ENCODE assay signal across 9 cellular contexts in the genomic region with DNA sequence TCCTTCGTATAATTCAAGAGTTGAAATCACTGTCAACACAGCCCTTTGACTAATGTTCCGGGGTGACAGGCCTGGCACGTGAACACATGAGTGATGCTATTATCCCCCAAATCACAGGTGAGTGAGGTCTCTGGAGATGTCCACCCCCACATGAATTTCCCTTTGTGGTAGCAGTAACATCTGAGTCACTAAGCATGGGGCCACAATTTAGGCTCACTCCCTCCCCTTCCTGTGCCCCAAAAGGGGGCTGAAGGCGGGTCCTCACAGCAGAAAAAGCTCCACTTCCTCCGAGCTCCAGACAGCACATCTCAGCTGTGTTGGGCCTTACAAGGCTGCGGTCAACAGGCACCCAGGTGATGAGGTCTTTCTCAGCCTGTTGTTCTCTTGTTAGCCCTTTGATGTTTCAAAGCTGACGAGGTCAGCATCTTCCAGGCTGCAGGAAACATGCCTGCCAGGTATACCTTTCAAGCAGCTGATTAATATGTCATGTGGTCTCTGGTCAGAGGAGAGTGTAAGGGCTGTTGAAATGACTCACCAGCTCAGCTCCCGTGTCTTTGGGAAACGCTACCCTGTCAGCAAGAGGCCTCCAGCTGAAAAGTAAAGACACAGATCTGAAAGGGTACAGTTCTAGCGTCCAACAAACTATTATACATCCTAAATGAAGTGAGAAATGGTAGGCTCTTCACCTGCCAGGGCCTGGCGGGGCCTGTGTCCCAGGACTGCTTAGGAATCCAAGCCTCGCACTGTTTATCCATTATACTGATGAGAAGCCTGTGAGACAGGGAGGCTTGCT.
DNase-seq lines count a peak whose midpoint lies in the region; ATAC-seq, FAIRE-seq and TF ChIP-seq lines count a peak whose summit lies in the region.
"Had no signal": no experiment of that assay in that cellular context is flagged by ENCODE, and none has a peak within 500 bp of the region (broad histone marks: within the 10 kb centered on the region; RNA-seq: fewer than 3 reads in every experiment).

No MANE protein-coding gene starts in this region.

- 85 to 86% methylated on average over 12 of the region's 12 CpGs for WGBS in heart right ventricle, 2 donors

- peak; percentile 67 for DNase-seq in AG10803 (ENCODE audit: low read depth)
- DNase-seq in T-helper 9 cell = peak; percentile 70
- no peak for DNase-seq in breast epithelium (ENCODE audit: low spot score in 2 of 2)
- no peak for DNase-seq in omental fat pad (ENCODE audit: low spot score)
- peak; percentile 95 for DNase-seq in urothelium cell line (ENCODE audit: low spot score)
- no peak for DNase-seq in heart right ventricle

- H3K4me1 ChIP-seq in breast epithelium (peaks cover 0 to 8% of the 10 kb centered on the region in 2 donors), heart right ventricle (peaks cover 22 to 69% (median 47%) of the 10 kb centered on the region in 9 donors)

- intact Hi-C loops in breast epithelium (cut with DNase I; ENCODE audit: low total_unique reads) = no loop called here
- intact Hi-C loops in heart right ventricle (cut with DNase I) = loop anchor here in 2 of 10 donors (2.0 to 10.0 kb wide), 2 partner anchors 37 to 99 kb away; no protein-coding TSS in a partner anchor

- peak; percentile 98 for FAIRE-seq in urothelium cell line (lab: Jason Lieb, UNC)

- ATAC-seq in GM19397 (IDR thresholded peaks at IDR 0.05; ENCODE audit: unreplicated experiment) = peak; percentile 72
- peak; percentile 70 for ATAC-seq in HG03469 (IDR thresholded peaks at IDR 0.05; ENCODE audit: unreplicated experiment)
- ATAC-seq in omental fat pad (ENCODE audit: low FRiP score) = peak; percentile 73
- no peak for ATAC-seq in heart right ventricle
- ATAC-seq: right cardiac atrium had no signal

- H3K9me3 ChIP-seq in breast epithelium = no peaks in the 10 kb centered on the region
- peaks cover 0 to 5% (median 0%) of the 10 kb centered on the region in 11 donors for H3K9me3 ChIP-seq in heart right ventricle

- H3K4me3 ChIP-seq in AG10803 (ENCODE audit: low read length) (no peak overlapping the region), breast epithelium (no peak overlapping the region), heart right ventricle (no peak overlapping the region)

- H3K36me3 ChIP-seq in breast epithelium = no peaks in the 10 kb centered on the region
- H3K36me3 ChIP-seq in heart right ventricle = no peaks in the 10 kb centered on the region

- H3K27ac ChIP-seq in breast epithelium = peak overlapping the region; percentile 30 to 44
- H3K27ac ChIP-seq in heart right ventricle = peak overlapping the region in 5 of 10 donors; percentile 25 to 96 (median 85)

- H3K27me3 ChIP-seq in breast epithelium (no peaks in the 10 kb centered on the region), heart right ventricle (no peaks in the 10 kb centered on the region)

- TF ChIP-seq POLR2A in breast epithelium (IDR thresholded peaks at IDR 0.05) = no peak

- no peak for TF ChIP-seq CTCF in AG10803 (conservative IDR thresholded peaks at IDR 0.05; ENCODE audit: low read length)
- TF ChIP-seq CTCF in breast epithelium (IDR thresholded peaks at IDR 0.05) = no peak
- TF ChIP-seq CTCF in omental fat pad (IDR thresholded peaks at IDR 0.05) = no peak
- TF ChIP-seq CTCF in heart right ventricle (IDR thresholded peaks at IDR 0.05) = no peak

Comparison
In these comparisons a context has a peak if more than half of its experiments do, and no peak if none do; other contexts are left out.
1. DNase-seq: peak in AG10803 (single experiment), T-helper 9 cell (single experiment) and urothelium cell line (single experiment); none in breast epithelium (0 of 2), omental fat pad (single experiment) and heart right ventricle (0 of 2).
2. ATAC-seq: peak in GM19397 (single experiment), HG03469 (single experiment) and omental fat pad (single experiment); none in heart right ventricle (0 of 8).